Comparison of ENCODE assay signal across 12 cellular contexts in genomic region chr10:35422236-35422635, GRCh38.
A peak's percentile ranks its signal among the peaks of the same experiment; 100 is the strongest.
DNase-seq lines count a peak whose midpoint lies in the region; ATAC-seq and TF ChIP-seq lines count a peak whose summit lies in the region.
"Had no signal": no experiment of that assay in that cellular context is flagged by ENCODE, and none has a peak within 500 bp of the region (broad histone marks: within the 10 kb centered on the region; RNA-seq: fewer than 3 reads in every experiment).

No MANE protein-coding gene starts in this region.

- POLR2A ChIA-PET in PC-9 (lab: Charles Lee; ENCODE audit: unreplicated experiment) (interaction anchor here (0.6 kb wide), 1 partner anchor 29 kb away, joined by 3 read pairs; no protein-coding TSS in a partner anchor), A673 (lab: Charles Lee; ENCODE audit: low non-redundant PET) (no interaction called here)

- BruUV-seq in PC-9 (replicated peaks; lab: Mats Ljungman, UMichigan) (no TSS peak), A673 (replicated peaks; lab: Mats Ljungman, UMichigan) (no TSS peak)

- H3K4me3 ChIP-seq in PC-9 (no peak overlapping the region), lung (no peak overlapping the region), upper lobe of left lung (no peak overlapping the region), A673 (ENCODE audit: low read depth, low read length, poor library complexity, severe bottlenecking) (no peak overlapping the region)
- H3K4me3 ChIP-seq: skin epidermis had no signal

- H3K4me3 Mint-ChIP-seq in activated T-helper 2 cell treated with anti-CD3 and anti-CD28 coated beads, Interferon-gamma antibody, Interleukin-2, Interleukin-4, amounts not matched to agents 10 μg/mL and 5 μg/mL and 100 μg/mL, durations not matched to agents 14 hours and 24 hours and 36 hours (ENCODE audit: low read depth) = no peak overlapping the region
- H3K4me3 Mint-ChIP-seq: IgD-negative memory B cell had no signal

- peak overlapping the region; percentile 69; the same call in 1 of the 2 replicates for H3K4me2 ChIP-seq in PC-9

- 74 to 88% methylated on average over 5 of the region's 5 CpGs for WGBS in lung, 2 donors
- 67 to 71% methylated on average over 5 of the region's 5 CpGs for WGBS in upper lobe of left lung, 2 donors

- H3K36me3 ChIP-seq in PC-9 (ENCODE audit: low read depth) (no peaks in the 10 kb centered on the region), lung (ENCODE audit: control insufficient read depth in 2 of 2, insufficient read depth in 2 of 2, low read length in 2 of 2) (no peaks in the 10 kb centered on the region), upper lobe of left lung (no peaks in the 10 kb centered on the region), A673 (ENCODE audit: insufficient read depth, low read length, poor library complexity, severe bottlenecking) (no peaks in the 10 kb centered on the region)

- DNase-seq in PC-9 (no peak), dermis blood vessel endothelial cell (peak; percentile 95), lung (ENCODE audit: low spot score) (no peak), upper lobe of left lung (no peak), NCI-H1694 treated with DMSO at 0.1 percent for 48 hours (lab: John Stamatoyannopoulos, UW) (no peak), A673 (ENCODE audit: low spot score) (no peak)
- DNase-seq in activated T-helper 2 cell treated with anti-CD3 and anti-CD28 coated beads, Interferon-gamma antibody, Interleukin-2, Interleukin-4, amounts not matched to agents 10 μg/mL and 5 μg/mL and 100 μg/mL, durations not matched to agents 14 hours and 24 hours and 36 hours (ENCODE audit: low spot score) = no peak
- DNase-seq: activated CD8-positive, alpha-beta memory T cell treated with anti-CD3 and anti-CD28 coated beads, Interleukin-2, amount 50 U/mL, for 4 hours; cortex of kidney; stimulated activated naive CD4-positive, alpha-beta T cell had no signal

- no peak for TF ChIP-seq EP300 in upper lobe of left lung (IDR thresholded peaks at IDR 0.05)

- no peaks in the 10 kb centered on the region for H3K27me3 ChIP-seq in PC-9 (ENCODE audit: insufficient read depth, low read depth)
- no peaks in the 10 kb centered on the region for H3K27me3 ChIP-seq in lung (ENCODE audit: control insufficient read depth, insufficient read depth)
- no peaks in the 10 kb centered on the region for H3K27me3 ChIP-seq in upper lobe of left lung
- no peaks in the 10 kb centered on the region for H3K27me3 ChIP-seq in A673 (replicated peaks; ENCODE audit: insufficient read depth, low read depth, low read length, poor library complexity)

- H3K4me1 Mint-ChIP-seq in activated T-helper 2 cell treated with anti-CD3 and anti-CD28 coated beads, Interferon-gamma antibody, Interleukin-2, Interleukin-4, amounts not matched to agents 10 μg/mL and 5 μg/mL and 100 μg/mL, durations not matched to agents 14 hours and 24 hours and 36 hours (ENCODE audit: low read depth) = peaks cover 18% of the 10 kb centered on the region

- peaks cover 14% of the 10 kb centered on the region; the same call in 1 of the 2 replicates for H3F3A ChIP-seq in PC-9 (ENCODE audit: insufficient read depth, low read depth)

- H4K20me1 ChIP-seq in PC-9 (ENCODE audit: insufficient read depth) = no peaks in the 10 kb centered on the region

- H2AFZ ChIP-seq in PC-9 = no peak overlapping the region

- H3K4me1 ChIP-seq in PC-9 (replicated peaks; ENCODE audit: insufficient read depth) = peaks cover 46% of the 10 kb centered on the region
- peaks cover 29 to 36% of the 10 kb centered on the region in 2 donors for H3K4me1 ChIP-seq in lung (ENCODE audit: control insufficient read depth in 2 of 2, insufficient read depth in 2 of 2, low read length in 2 of 2)
- H3K4me1 ChIP-seq in upper lobe of left lung = peaks cover 20 to 67% (median 43%) of the 10 kb centered on the region in 4 donors
- peaks cover 44% of the 10 kb centered on the region for H3K4me1 ChIP-seq in A673 (ENCODE audit: insufficient read depth, low read length, poor library complexity, severe bottlenecking)

- no peaks in the 10 kb centered on the region for H3K9me3 Mint-ChIP-seq in activated T-helper 2 cell treated with anti-CD3 and anti-CD28 coated beads, Interferon-gamma antibody, Interleukin-2, Interleukin-4, amounts not matched to agents 10 μg/mL and 5 μg/mL and 100 μg/mL, durations not matched to agents 14 hours and 24 hours and 36 hours
- H3K9me3 Mint-ChIP-seq: IgD-negative memory B cell had no signal

- no peaks in the 10 kb centered on the region for H3K36me3 Mint-ChIP-seq in activated T-helper 2 cell treated with anti-CD3 and anti-CD28 coated beads, Interferon-gamma antibody, Interleukin-2, Interleukin-4, amounts not matched to agents 10 μg/mL and 5 μg/mL and 100 μg/mL, durations not matched to agents 14 hours and 24 hours and 36 hours (ENCODE audit: low read depth)

- no peaks in the 10 kb centered on the region for H3K27me3 Mint-ChIP-seq in activated T-helper 2 cell treated with anti-CD3 and anti-CD28 coated beads, Interferon-gamma antibody, Interleukin-2, Interleukin-4, amounts not matched to agents 10 μg/mL and 5 μg/mL and 100 μg/mL, durations not matched to agents 14 hours and 24 hours and 36 hours (ENCODE audit: low read depth)
- H3K27me3 Mint-ChIP-seq: IgD-negative memory B cell had no signal

- intact Hi-C loops in PC-9 (cut with micrococcal nuclease; ENCODE audit: unreplicated experiment) = loop anchor here (5.0 kb wide), 1 partner anchor 85 kb away; the partner anchor contains the start of gene CCNY
- intact Hi-C loops in activated T-helper 2 cell treated with anti-CD3 and anti-CD28 coated beads, Interferon-gamma antibody, Interleukin-2, Interleukin-4, amounts not matched to agents 10 μg/mL and 5 μg/mL and 100 μg/mL, durations not matched to agents 14 hours and 24 hours and 36 hours (cut with micrococcal nuclease) = no loop called here
- intact Hi-C loops in A673 (cut with micrococcal nuclease; ENCODE audit: unreplicated experiment) = no loop called here

- H3K79me2 ChIP-seq in PC-9 (ENCODE audit: low read depth) = peaks cover 69% of the 10 kb centered on the region

- CTCF ChIA-PET in PC-9 (lab: Charles Lee) = interaction anchor here (0.6 kb wide), 1 partner anchor 207 kb away, joined by 6 read pairs; no protein-coding TSS in a partner anchor
- CTCF ChIA-PET in A673 (lab: Charles Lee) = no interaction called here

- TF ChIP-seq CTCF in PC-9 (conservative IDR thresholded peaks at IDR 0.05) (no peak), lung (IDR thresholded peaks at IDR 0.05; ENCODE audit: control extremely low read depth, extremely low read depth) (no peak), upper lobe of left lung (IDR thresholded peaks at IDR 0.05) (no peak), A673 (conservative IDR thresholded peaks at IDR 0.05; ENCODE audit: low read depth, low read length) (no peak)

- TF ChIP-seq POLR2A in upper lobe of left lung (IDR thresholded peaks at IDR 0.05) = no peak

- H3K9me2 ChIP-seq in PC-9 (ENCODE audit: insufficient read depth) = no peaks in the 10 kb centered on the region

- no peaks in the 10 kb centered on the region for H3K9me3 ChIP-seq in PC-9 (ENCODE audit: insufficient read depth, low read depth)
- H3K9me3 ChIP-seq in lung (ENCODE audit: control insufficient read depth in 2 of 2, insufficient read depth in 1 of 2, low read length in 1 of 2) = no peaks in the 10 kb centered on the region
- no peaks in the 10 kb centered on the region for H3K9me3 ChIP-seq in upper lobe of left lung
- H3K9me3 ChIP-seq in A673 (ENCODE audit: low read depth, low read length, poor library complexity, severe bottlenecking) = no peaks in the 10 kb centered on the region

- no peak overlapping the region for H3K27ac Mint-ChIP-seq in activated T-helper 2 cell treated with anti-CD3 and anti-CD28 coated beads, Interferon-gamma antibody, Interleukin-2, Interleukin-4, amounts not matched to agents 10 μg/mL and 5 μg/mL and 100 μg/mL, durations not matched to agents 14 hours and 24 hours and 36 hours
- H3K27ac Mint-ChIP-seq: IgD-negative memory B cell had no signal

- H3K27ac ChIP-seq in PC-9 (peak overlapping the region; percentile 80), lung (ENCODE audit: low read depth in 1 of 2, low read length in 1 of 2) (peak overlapping the region; percentile 7 to 49), upper lobe of left lung (peak overlapping the region in 3 of 4 donors; percentile 63 to 66 (median 64)), A673 (ENCODE audit: low read depth, low read length, poor library complexity, severe bottlenecking) (no peak overlapping the region)

- ATAC-seq in lung (ENCODE audit: insufficient read depth, low FRiP score) = no peak
- ATAC-seq in upper lobe of left lung (ENCODE audit: low FRiP score in 2 of 2) = no peak
